18 cellular contexts compared by ENCODE assay signal in genomic region chr3:64354221-64354620, GRCh38.
DNase-seq lines count a peak whose midpoint lies in the region; ATAC-seq, FAIRE-seq and TF ChIP-seq lines count a peak whose summit lies in the region.
"Had no signal": no experiment of that assay in that cellular context is flagged by ENCODE, and none has a peak within 500 bp of the region (broad histone marks: within the 10 kb centered on the region; RNA-seq: fewer than 3 reads in every experiment).

No MANE protein-coding gene starts in this region.

- no peak for ATAC-seq in GM21825 (IDR thresholded peaks at IDR 0.05; ENCODE audit: unreplicated experiment)
- no peak for ATAC-seq in naive thymus-derived CD4-positive, alpha-beta T cell
- ATAC-seq: activated T-cell treated with anti-CD3 and anti-CD28 coated beads, Interleukin-2, amount 50 U/mL, for 72 hours; left colon had no signal

- H3K56ac ChIP-seq in mesendoderm (ENCODE audit: low read length): no peak overlapping the region

- no peaks in the 10 kb centered on the region for H3K79me2 ChIP-seq in mesendoderm (ENCODE audit: control insufficient read depth, insufficient read depth, low read length)

- H3K9ac ChIP-seq in mesendoderm (ENCODE audit: low read length): no peak overlapping the region

- no peaks in the 10 kb centered on the region for H3K9me3 ChIP-seq in transverse colon
- H3K9me3 ChIP-seq in naive thymus-derived CD4-positive, alpha-beta T cell (ENCODE audit: control insufficient read depth in 2 of 3, low read length in 3 of 3): no peaks in the 10 kb centered on the region
- H3K9me3 ChIP-seq: ascending aorta had no signal

- peak; percentile 42 for DNase-seq in RCC 7860 (ENCODE audit: low spot score)
- DNase-seq in chondrocyte (ENCODE audit: low spot score): no peak
- no peak for DNase-seq in mesendoderm
- no peak for DNase-seq in transverse colon
- no peak for DNase-seq in effector CD4-positive, alpha-beta T cell
- DNase-seq in naive thymus-derived CD4-positive, alpha-beta T cell: no peak
- DNase-seq: activated naive CD4-positive, alpha-beta T cell treated with anti-CD3 and anti-CD28 coated beads, Interleukin-2, amount 50 U/mL, for 16 hours; activated T-cell treated with anti-CD3 and anti-CD28 coated beads, Interleukin-2, amount 50 U/mL, for 72 hours; effector CD8-positive, alpha-beta T cell; GOT3; left colon; midbrain; NCI-H524; substantia nigra; SW 1271 had no signal

- H3K4me3 ChIP-seq in mesendoderm (ENCODE audit: low read length) (no peak overlapping the region), transverse colon (no peak overlapping the region)
- H3K4me3 ChIP-seq in naive thymus-derived CD4-positive, alpha-beta T cell (ENCODE audit: low read length): no peak overlapping the region
- H3K4me3 ChIP-seq: ascending aorta had no signal

- CTCF ChIA-PET in naive thymus-derived CD4-positive, alpha-beta T cell (lab: Charles Lee): no interaction called here

- no peaks in the 10 kb centered on the region for H3K79me1 ChIP-seq in mesendoderm (ENCODE audit: low read length)

- no peak overlapping the region for H3K4me3 Mint-ChIP-seq in chondrocyte (ENCODE audit: unreplicated experiment)
- H3K4me3 Mint-ChIP-seq in naive thymus-derived CD4-positive, alpha-beta T cell: no peak overlapping the region

- no peak overlapping the region for H4K5ac ChIP-seq in mesendoderm (ENCODE audit: low read length)

- H3K27ac ChIP-seq in mesendoderm (ENCODE audit: low read depth, low read length) (no peak overlapping the region), transverse colon (peak overlapping the region; percentile 43 to 71 (median 58))
- no peak overlapping the region for H3K27ac ChIP-seq in naive thymus-derived CD4-positive, alpha-beta T cell (ENCODE audit: low read depth, low read length)
- H3K27ac ChIP-seq: ascending aorta had no signal

- H3K36me3 ChIP-seq in mesendoderm (ENCODE audit: control insufficient read depth, insufficient read depth, low read length): no peaks in the 10 kb centered on the region
- H3K36me3 ChIP-seq in transverse colon: no peaks in the 10 kb centered on the region
- no peaks in the 10 kb centered on the region for H3K36me3 ChIP-seq in naive thymus-derived CD4-positive, alpha-beta T cell (ENCODE audit: control insufficient read depth in 2 of 3, insufficient read depth in 3 of 3, low read length in 3 of 3)
- H3K36me3 ChIP-seq: ascending aorta had no signal

- peak overlapping the region; percentile 6 for H2BK15ac ChIP-seq in mesendoderm (replicated peaks; ENCODE audit: low read depth)

- H3K9me3 Mint-ChIP-seq in chondrocyte (ENCODE audit: low read depth): no peaks in the 10 kb centered on the region
- H3K9me3 Mint-ChIP-seq in naive thymus-derived CD4-positive, alpha-beta T cell: peaks cover 0 to 13% (median 0%) of the 10 kb centered on the region in 11 donors
- H3K9me3 Mint-ChIP-seq: activated T-cell treated with anti-CD3 and anti-CD28 coated beads, Interleukin-2, amount 50 U/mL, for 72 hours had no signal

- no peak for TF ChIP-seq EP300 in transverse colon (IDR thresholded peaks at IDR 0.05; ENCODE audit: low read depth)

- H3K18ac ChIP-seq in mesendoderm (ENCODE audit: low read length): no peak overlapping the region

- H3K4me1 Mint-ChIP-seq in chondrocyte (ENCODE audit: low read depth): peaks cover 62% of the 10 kb centered on the region
- peaks cover 5 to 64% (median 18%) of the 10 kb centered on the region in 7 donors for H3K4me1 Mint-ChIP-seq in naive thymus-derived CD4-positive, alpha-beta T cell

- H3K4ac ChIP-seq in mesendoderm (ENCODE audit: low read depth, low read length): no peak overlapping the region

- TF ChIP-seq CTCF in chondrocyte (IDR thresholded peaks at IDR 0.05): no peak
- TF ChIP-seq CTCF in transverse colon (IDR thresholded peaks at IDR 0.05): no peak

- POLR2A ChIA-PET in naive thymus-derived CD4-positive, alpha-beta T cell (lab: Charles Lee): no interaction called here

- no peak overlapping the region for H4K8ac ChIP-seq in mesendoderm (ENCODE audit: low read depth, low read length)

- no peak for FAIRE-seq in RCC 7860 (lab: Jason Lieb, UNC)
- FAIRE-seq: D721Med had no signal

- no peak overlapping the region for H3K23ac ChIP-seq in mesendoderm (ENCODE audit: low read length)

- no peak overlapping the region for H2BK120ac ChIP-seq in mesendoderm (ENCODE audit: low read depth, low read length)

- H3K27me3 ChIP-seq in mesendoderm (ENCODE audit: insufficient read depth, low read length, poor library complexity): no peaks in the 10 kb centered on the region
- H3K27me3 ChIP-seq in transverse colon: no peaks in the 10 kb centered on the region
- no peaks in the 10 kb centered on the region for H3K27me3 ChIP-seq in naive thymus-derived CD4-positive, alpha-beta T cell (ENCODE audit: control insufficient read depth in 2 of 2, insufficient read depth in 2 of 2, low read length in 2 of 2)
- H3K27me3 ChIP-seq: ascending aorta had no signal

- in situ Hi-C loops in transverse colon (cut with MboI; ENCODE audit: low pct_ligation_motif_present in 1 of 4, low pct_unique_long_range_greater_than_20kb in 1 of 4, low sequenced_read_pairs in 3 of 4): no loop called here

- intact Hi-C loops in transverse colon (cut with DNase I; ENCODE audit: low total_unique reads): no loop called here
- intact Hi-C loops in naive thymus-derived CD4-positive, alpha-beta T cell (cut with micrococcal nuclease): no loop called here

- H3K36me3 Mint-ChIP-seq in chondrocyte (ENCODE audit: low read depth): no peaks in the 10 kb centered on the region
- peaks cover 0 to 7% (median 3%) of the 10 kb centered on the region in 5 donors for H3K36me3 Mint-ChIP-seq in naive thymus-derived CD4-positive, alpha-beta T cell

- H2BK5ac ChIP-seq in mesendoderm (ENCODE audit: low read length): no peak overlapping the region

- no peak for TF ChIP-seq POLR2A in transverse colon (IDR thresholded peaks at IDR 0.05)

- no peaks in the 10 kb centered on the region for H3K27me3 Mint-ChIP-seq in chondrocyte (ENCODE audit: low read depth)
- no peaks in the 10 kb centered on the region for H3K27me3 Mint-ChIP-seq in naive thymus-derived CD4-positive, alpha-beta T cell

- H3K27ac Mint-ChIP-seq in chondrocyte (ENCODE audit: unreplicated experiment): peak overlapping the region; percentile 90
- H3K27ac Mint-ChIP-seq in naive thymus-derived CD4-positive, alpha-beta T cell: no peak overlapping the region
- H3K27ac Mint-ChIP-seq: activated T-cell treated with anti-CD3 and anti-CD28 coated beads, Interleukin-2, amount 50 U/mL, for 72 hours had no signal

- H3K4me2 ChIP-seq in mesendoderm (ENCODE audit: low read length): no peak overlapping the region

- H3K4me1 ChIP-seq in mesendoderm (ENCODE audit: control insufficient read depth, low read depth, low read length): peaks cover 10% of the 10 kb centered on the region
- peaks cover 3 to 30% (median 11%) of the 10 kb centered on the region in 4 donors for H3K4me1 ChIP-seq in transverse colon
- H3K4me1 ChIP-seq in naive thymus-derived CD4-positive, alpha-beta T cell (ENCODE audit: control insufficient read depth in 2 of 2, insufficient read depth in 2 of 2, low read length in 2 of 2): no peaks in the 10 kb centered on the region
- H3K4me1 ChIP-seq: ascending aorta had no signal

- H2AK5ac ChIP-seq in mesendoderm (ENCODE audit: low read length): no peak overlapping the region

- no CpG with 5 or more reads among the region's 5 CpGs for WGBS in mesendoderm (ENCODE audit: extremely low coverage, insufficient coverage, low lambda C conversion rate)
- WGBS in transverse colon (ENCODE audit: low coverage in 1 of 2), 2 donors: 75 to 84% methylated on average over 3 to 5 of the region's 5 CpGs

Comparison
In these comparisons a context has a peak if more than half of its experiments do, and no peak if none do; other contexts are left out.
1. H3K27ac ChIP-seq: peak in transverse colon (4 of 4); none in mesendoderm (single experiment) and naive thymus-derived CD4-positive, alpha-beta T cell (single experiment).